In genomic region chr15:31758126-31758525, GRCh38 we compare ENCODE assay signal across 9 cellular contexts.
DNase-seq lines count a peak whose midpoint lies in the region; ATAC-seq, FAIRE-seq and TF ChIP-seq lines count a peak whose summit lies in the region.
"Had no signal": no experiment of that assay in that cellular context is flagged by ENCODE, and none has a peak within 500 bp of the region (broad histone marks: within the 10 kb centered on the region; RNA-seq: fewer than 3 reads in every experiment).

No MANE protein-coding gene starts in this region.

- H3K36me3 ChIP-seq in body of pancreas (replicated peaks in 1 of 2; ENCODE audit: insufficient read depth in 1 of 2, low read depth in 2 of 2) (no peaks in the 10 kb centered on the region), HepG2 (replicated peaks in 1 of 2; ENCODE audit: control insufficient read depth in 1 of 2, insufficient read depth in 2 of 2, low read length in 2 of 2) (no peaks in the 10 kb centered on the region)

- H3K4me1 ChIP-seq in body of pancreas = peaks cover 9% of the 10 kb centered on the region
- no peaks in the 10 kb centered on the region for H3K4me1 ChIP-seq in HepG2 (ENCODE audit: insufficient read depth, low read length)

- CTCF ChIA-PET in HepG2 (lab: Yijun Ruan, JAX; ENCODE audit: low intra/inter-chr PET ratio, low total read pairs) = no interaction called here

- no TSS peak for BruUV-seq in HepG2 (replicated peaks; lab: Mats Ljungman, UMichigan)

- intact Hi-C loops in body of pancreas (cut with DNase I) = no loop called here
- intact Hi-C loops in HepG2 (cut with micrococcal nuclease; ENCODE audit: unreplicated experiment) = no loop called here

- H3K27ac ChIP-seq in body of pancreas (no peak overlapping the region), HepG2 (ENCODE audit: extremely low read length, insufficient read depth, low read length) (no peak overlapping the region)

- POLR2A ChIA-PET in HepG2 (lab: Yijun Ruan, JAX) = no interaction called here

- ATAC-seq in body of pancreas (peak; percentile 58), HepG2 (no peak), GM21360 (IDR thresholded peaks at IDR 0.05; ENCODE audit: unreplicated experiment) (no peak), HG02938 (IDR thresholded peaks at IDR 0.05; ENCODE audit: unreplicated experiment) (no peak)

- H3K79me2 ChIP-seq in HepG2 (ENCODE audit: insufficient read depth, low read length) = no peaks in the 10 kb centered on the region

- no peak for TF ChIP-seq RAD21 in HepG2 (CRISPR knock-in tag; IDR thresholded peaks at IDR 0.05)

- no peak for TF ChIP-seq POLR2A in body of pancreas (IDR thresholded peaks at IDR 0.05)
- TF ChIP-seq POLR2A in HepG2 (IDR thresholded peaks at IDR 0.05; ENCODE audit: insufficient read depth in 1 of 2, low read depth in 2 of 2, low read length in 2 of 2) = no peak

- in situ Hi-C loops in HepG2 (cut with HindIII; ENCODE audit: extremely low pct_ligation_motif_present, low pct_unique_long_range_greater_than_20kb) = no loop called here

- no peak for FAIRE-seq in HepG2 (lab: Jason Lieb, UNC)

- H2AFZ ChIP-seq in HepG2 (ENCODE audit: low read length) = no peak overlapping the region

- H3K4me2 ChIP-seq in HepG2 (ENCODE audit: low read depth, low read length) = no peak overlapping the region

- no peaks in the 10 kb centered on the region for H4K20me1 ChIP-seq in HepG2 (ENCODE audit: insufficient read depth, low read length)

- H3K9me3 ChIP-seq in body of pancreas = no peaks in the 10 kb centered on the region
- H3K9me3 ChIP-seq in HepG2 (ENCODE audit: low read length) = no peaks in the 10 kb centered on the region

- 44 to 47% methylated on average over 5 of the region's 5 CpGs for WGBS in body of pancreas, 2 donors
- 0% methylated on average over 5 of the region's 5 CpGs for WGBS in HepG2 (ENCODE audit: low lambda C conversion rate)

- H3K27me3 ChIP-seq in body of pancreas (no peaks in the 10 kb centered on the region), HepG2 (ENCODE audit: control insufficient read depth in 1 of 2, insufficient read depth in 2 of 2, low read length in 2 of 2) (no peaks in the 10 kb centered on the region; a peak in 1 of 5 replicates)

- no peak overlapping the region for H3K9ac ChIP-seq in HepG2 (ENCODE audit: insufficient read depth, low read depth, low read length)

- no peak for TF ChIP-seq EP300 in HepG2 (IDR thresholded peaks at IDR 0.05; ENCODE audit: low read depth in 2 of 2, low read length in 2 of 2)
- TF ChIP-seq EP300 in HepG2 (CRISPR knock-in tag; IDR thresholded peaks at IDR 0.05; ENCODE audit: borderline replicate concordance) = no peak

- H3K4me3 ChIP-seq in body of pancreas = no peak overlapping the region
- no peak overlapping the region for H3K4me3 ChIP-seq in HepG2 (replicated peaks in 1 of 3; ENCODE audit: insufficient read depth in 1 of 3, low read depth in 2 of 3, low read length in 3 of 3)

- TF ChIP-seq CTCF in body of pancreas (IDR thresholded peaks at IDR 0.05) (no peak), HepG2 (CRISPR knock-in tag; IDR thresholded peaks at IDR 0.05) (no peak)

- peak; percentile 36 for DNase-seq in DMS 273 treated with DMSO at 0.1 percent for 48 hours (lab: John Stamatoyannopoulos, UW)
- peak; percentile 78 to 84 for DNase-seq in NCI-H2081 (lab: John Stamatoyannopoulos, UW)
- peak; percentile 65 to 85 (median 70) for DNase-seq in body of pancreas
- no peak for DNase-seq in HepG2 (ENCODE audit: low spot score)
- DNase-seq in epidermal melanocyte (ENCODE audit: insufficient read length, low spot score) = no peak
- DNase-seq in islet precursor cell = no peak
- DNase-seq: SIG-M5 had no signal

TF ChIP-seq in HepG2, 621 proteins besides CTCF, POLR2A, EP300 and RAD21:
- no peak for TF ChIP-seq CAMTA2 (CRISPR knock-in tag; IDR thresholded peaks at IDR 0.05; ENCODE audit: borderline replicate concordance)
- no peak for TF ChIP-seq ZNF614 (CRISPR knock-in tag; IDR thresholded peaks at IDR 0.05; ENCODE audit: borderline replicate concordance)
- no peak for TF ChIP-seq STAG1 (CRISPR knock-in tag; IDR thresholded peaks at IDR 0.05)
- no peak for TF ChIP-seq ZSCAN25 (CRISPR knock-in tag; IDR thresholded peaks at IDR 0.05)
- TF ChIP-seq FOXP1 (IDR thresholded peaks at IDR 0.05) = no peak
- TF ChIP-seq FOXP1 (CRISPR knock-in tag; IDR thresholded peaks at IDR 0.05) = 0 out of 2 replicates have a peak, but pooled peaks have one; percentile 16
- TF ChIP-seq GABPA (IDR thresholded peaks at IDR 0.05; ENCODE audit: low read depth, low read length) = no peak
- TF ChIP-seq GABPA (CRISPR knock-in tag; IDR thresholded peaks at IDR 0.05; ENCODE audit: low read depth) = peak; percentile 27; the same call in 1 of the 2 replicates
- 0 out of 2 replicates have a peak, but pooled peaks have one; percentile 49 for TF ChIP-seq SOX5 (CRISPR knock-in tag; IDR thresholded peaks at IDR 0.05; ENCODE audit: borderline replicate concordance)
- TF ChIP-seq POGZ (CRISPR knock-in tag; IDR thresholded peaks at IDR 0.05) = no peak
- TF ChIP-seq PAXIP1 (CRISPR knock-in tag; conservative IDR thresholded peaks at IDR 0.05) = no peak
- TF ChIP-seq SPEN (CRISPR knock-in tag; IDR thresholded peaks at IDR 0.05; ENCODE audit: low read depth) = no peak
- TF ChIP-seq ZNF782 (CRISPR knock-in tag; IDR thresholded peaks at IDR 0.05; ENCODE audit: borderline replicate concordance) = no peak
- no peak for TF ChIP-seq ARID5B (CRISPR knock-in tag; IDR thresholded peaks at IDR 0.05)

Comparison
In these comparisons a context has a peak if more than half of its experiments do, and no peak if none do; other contexts are left out.
1. DNase-seq: peak in DMS 273 treated with DMSO at 0.1 percent for 48 hours (single experiment), NCI-H2081 (2 of 2) and body of pancreas (4 of 4); none in HepG2 (single experiment), epidermal melanocyte (single experiment) and islet precursor cell (single experiment).